ENCODE assay signal across 11 cellular contexts in the genomic region with DNA sequence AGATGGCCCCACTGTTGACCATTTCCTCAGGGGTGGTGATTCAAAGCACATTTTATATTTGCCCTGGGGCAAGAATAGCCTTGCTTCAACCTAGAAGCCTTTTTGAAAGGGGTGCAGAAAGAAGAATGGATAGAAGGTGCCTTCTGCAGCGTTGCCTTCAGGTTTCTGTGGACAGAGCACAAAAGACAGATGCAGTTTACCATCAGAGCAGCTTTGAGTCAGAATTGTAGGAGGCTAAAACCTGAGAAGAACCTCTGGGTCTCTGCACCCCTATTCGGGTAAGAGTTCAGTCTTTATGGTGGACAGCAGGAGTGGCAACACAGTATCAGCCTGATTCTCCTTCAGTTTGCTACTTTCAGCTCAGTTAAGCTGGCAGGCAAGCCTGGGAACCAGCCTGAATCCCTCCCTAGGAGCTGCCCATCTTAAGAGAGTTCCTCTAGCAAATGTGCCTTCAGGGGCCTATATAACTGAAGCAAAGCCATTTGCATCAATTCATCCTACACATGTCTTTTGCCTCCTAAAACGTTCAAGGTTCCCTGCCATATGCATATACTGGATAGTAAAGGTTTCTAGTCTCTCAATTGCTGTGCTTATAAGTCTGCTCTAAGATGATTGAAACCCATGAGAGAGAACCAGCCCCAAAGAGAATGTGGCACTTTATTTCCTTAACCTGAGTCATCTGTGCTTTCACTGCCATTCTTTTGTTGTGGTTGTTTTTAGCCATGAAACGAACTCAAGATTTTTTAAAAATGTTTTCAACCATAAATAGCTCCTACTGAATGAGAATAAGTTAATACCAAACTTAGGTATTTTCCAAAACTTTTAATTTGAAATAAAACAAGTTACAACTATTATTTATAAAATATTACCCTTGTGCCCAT.
A peak's percentile ranks its signal among the peaks of the same experiment; 100 is the strongest.
DNase-seq lines count a peak whose midpoint lies in the region; ATAC-seq and TF ChIP-seq lines count a peak whose summit lies in the region.
"Had no signal": no experiment of that assay in that cellular context is flagged by ENCODE, and none has a peak within 500 bp of the region (broad histone marks: within the 10 kb centered on the region; RNA-seq: fewer than 3 reads in every experiment).

No MANE protein-coding gene starts in this region.

- H3K4ac ChIP-seq in mesenchymal stem cell (ENCODE audit: low read depth in 1 of 2, low read length in 2 of 2): no peak overlapping the region

- no peak overlapping the region for H2BK15ac ChIP-seq in mesenchymal stem cell (ENCODE audit: low read depth, poor library complexity, severe bottlenecking)

- peak overlapping the region in 1 of 2 experiments; percentile 38 for H3K18ac ChIP-seq in mesenchymal stem cell (ENCODE audit: low read depth in 1 of 2, low read length in 2 of 2)

- H3F3A ChIP-seq in PC-9 (ENCODE audit: insufficient read depth, low read depth): no peaks in the 10 kb centered on the region

- H2AFZ ChIP-seq in mesenchymal stem cell (ENCODE audit: low read depth, low read length): no peak overlapping the region
- no peak overlapping the region for H2AFZ ChIP-seq in PC-9

- peaks cover 17% of the 10 kb centered on the region for H3K4me1 ChIP-seq in mesenchymal stem cell (ENCODE audit: control insufficient read depth, insufficient read depth, low read depth, low read length)
- 0 out of 2 replicates have a peak, but pooled peaks cover 4% of the 10 kb centered on the region for H3K4me1 ChIP-seq in PC-9 (replicated peaks; ENCODE audit: insufficient read depth)

- TF ChIP-seq CTCF in PC-9 (conservative IDR thresholded peaks at IDR 0.05): no peak

- no peak overlapping the region for H2BK12ac ChIP-seq in mesenchymal stem cell (ENCODE audit: low read length in 2 of 2)

- H3K9ac ChIP-seq in mesenchymal stem cell (ENCODE audit: low read length): no peak overlapping the region

- POLR2A ChIA-PET in PC-9 (lab: Charles Lee; ENCODE audit: unreplicated experiment): interaction anchor here (0.6 to 0.7 kb wide), 2 partner anchors 9 to 92 kb away, joined by 3 to 7 read pairs; no protein-coding TSS in a partner anchor

- DNase-seq in NCI-H146 treated with DMSO at 0.1 percent for 48 hours (lab: John Stamatoyannopoulos, UW; ENCODE audit: unreplicated experiment) (peak; percentile 70), mesenchymal stem cell (no peak), NCI-H1694 treated with DMSO at 0.1 percent for 48 hours (lab: John Stamatoyannopoulos, UW) (no peak), PC-9 (no peak), KG1 (lab: John Stamatoyannopoulos, UW) (no peak)
- DNase-seq: activated naive CD4-positive, alpha-beta T cell treated with anti-CD3 and anti-CD28 coated beads, Interleukin-2, amount 10 ng/mL, durations not matched to agents 7 days and 5 days; naive B cell had no signal

- no peak overlapping the region for H2BK5ac ChIP-seq in mesenchymal stem cell (ENCODE audit: low read depth, low read length, poor library complexity, severe bottlenecking)

- peaks cover 34% of the 10 kb centered on the region for H3K79me1 ChIP-seq in mesenchymal stem cell (replicated peaks; ENCODE audit: low read length, poor library complexity, severe bottlenecking)

- H3K4me2 ChIP-seq in mesenchymal stem cell (ENCODE audit: low read length, poor library complexity, severe bottlenecking): no peak overlapping the region
- H3K4me2 ChIP-seq in PC-9: no peak overlapping the region

- no TSS peak for BruUV-seq in PC-9 (replicated peaks; lab: Mats Ljungman, UMichigan)

- CTCF ChIA-PET in PC-9 (lab: Charles Lee): interaction anchor here (0.7 kb wide), 2 partner anchors 36 to 412 kb away, joined by 3 to 7 read pairs; no protein-coding TSS in a partner anchor

- H3K36me3 ChIP-seq in mesenchymal stem cell (ENCODE audit: control insufficient read depth in 1 of 2, insufficient read depth in 2 of 2, low read depth in 1 of 2, low read length in 2 of 2) (no peaks in the 10 kb centered on the region), PC-9 (ENCODE audit: low read depth) (no peaks in the 10 kb centered on the region)
- H3K36me3 ChIP-seq: vagina had no signal

- no peak overlapping the region for H2BK120ac ChIP-seq in mesenchymal stem cell (ENCODE audit: low read depth, low read length)

- 96% methylated on average over 2 of the region's 4 CpGs for WGBS in mesenchymal stem cell

- intact Hi-C loops in PC-9 (cut with micrococcal nuclease; ENCODE audit: unreplicated experiment): no loop called here

- peaks cover 9% of the 10 kb centered on the region; the same call in 1 of the 2 replicates for H4K20me1 ChIP-seq in PC-9 (ENCODE audit: insufficient read depth)

- peak; percentile 40 for ATAC-seq in GM18858 (IDR thresholded peaks at IDR 0.05; ENCODE audit: unreplicated experiment)
- ATAC-seq in HG02678 (IDR thresholded peaks at IDR 0.05; ENCODE audit: unreplicated experiment): peak; percentile 53

- peak overlapping the region; percentile 64 for H2AK5ac ChIP-seq in mesenchymal stem cell (ENCODE audit: low read length, severe bottlenecking)

- H3K27ac ChIP-seq in mesenchymal stem cell (ENCODE audit: low read length, poor library complexity, severe bottlenecking) (peak overlapping the region; percentile 51), PC-9 (no peak overlapping the region)
- H3K27ac ChIP-seq: HL-60, vagina had no signal

- H3K23ac ChIP-seq in mesenchymal stem cell (ENCODE audit: low read length in 2 of 2): no peak overlapping the region

- H4K91ac ChIP-seq in mesenchymal stem cell (ENCODE audit: low read length): no peak overlapping the region

- H3K9me3 ChIP-seq in mesenchymal stem cell (ENCODE audit: control insufficient read depth, low read length) (no peaks in the 10 kb centered on the region), PC-9 (ENCODE audit: insufficient read depth, low read depth) (no peaks in the 10 kb centered on the region)
- H3K9me3 ChIP-seq: vagina had no signal

- H3K79me2 ChIP-seq in PC-9 (ENCODE audit: low read depth): peaks cover 25% of the 10 kb centered on the region

- no peak overlapping the region for H4K8ac ChIP-seq in mesenchymal stem cell (ENCODE audit: low read length)

- H3K27me3 ChIP-seq in mesenchymal stem cell (ENCODE audit: control insufficient read depth in 1 of 2, insufficient read depth in 1 of 2, low read length in 2 of 2) (no peaks in the 10 kb centered on the region), PC-9 (ENCODE audit: insufficient read depth, low read depth) (no peaks in the 10 kb centered on the region)
- H3K27me3 ChIP-seq: vagina had no signal

- H3K4me3 ChIP-seq in mesenchymal stem cell (ENCODE audit: insufficient read depth in 1 of 2, low read depth in 1 of 2, low read length in 2 of 2) (no peak overlapping the region), PC-9 (no peak overlapping the region)
- H3K4me3 ChIP-seq: vagina had no signal

- no peaks in the 10 kb centered on the region for H3K9me2 ChIP-seq in PC-9 (ENCODE audit: insufficient read depth)

- no peak overlapping the region for H3K14ac ChIP-seq in mesenchymal stem cell (ENCODE audit: low read length in 2 of 2)
